In the genomic region with DNA sequence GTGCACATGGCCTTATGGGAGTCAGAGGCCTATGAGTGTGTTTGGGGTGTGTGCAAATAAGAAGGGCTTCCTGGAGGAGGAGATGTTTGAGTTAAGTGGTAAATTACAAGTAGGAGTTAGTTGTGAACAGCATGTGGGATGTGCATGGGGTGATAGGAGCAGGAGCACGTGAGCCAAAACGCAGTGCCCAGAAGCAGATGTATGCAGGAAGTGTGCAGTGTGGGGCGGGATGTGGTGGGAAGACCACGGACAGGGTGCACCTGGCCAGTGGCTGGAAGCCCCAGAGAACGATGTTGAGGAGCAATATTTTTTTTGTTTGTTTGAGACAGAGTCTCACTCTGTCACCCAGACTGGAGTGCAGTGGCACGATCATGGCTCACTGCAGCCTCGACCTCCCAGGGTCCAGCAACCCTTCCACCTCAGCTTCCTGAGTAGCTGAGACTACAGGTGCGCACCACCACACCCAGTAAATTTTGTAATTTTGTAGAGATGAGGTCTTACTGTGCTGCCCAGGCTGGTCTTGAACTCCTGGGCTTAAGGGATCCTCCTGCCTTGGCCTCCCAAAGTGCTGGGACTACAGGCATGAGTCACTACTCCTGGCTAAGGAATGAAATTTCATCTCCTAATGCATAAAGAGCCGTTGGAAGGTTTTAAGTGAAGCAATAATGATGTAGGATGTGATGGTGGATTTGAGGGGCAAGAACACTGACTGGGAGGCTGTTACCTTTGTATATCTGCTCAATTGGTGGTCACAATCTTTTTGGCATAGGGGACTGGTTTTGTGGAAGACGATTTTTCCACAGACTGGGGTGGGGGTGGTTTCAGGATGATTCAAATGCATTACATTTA, we compare ENCODE assay signal across 19 cellular contexts.
"Had no signal": no experiment of that assay in that cellular context is flagged by ENCODE, and none has a peak within 500 bp of the region (broad histone marks: within the 10 kb centered on the region; RNA-seq: fewer than 3 reads in every experiment).

No MANE protein-coding gene starts in this region.

- ATAC-seq: gastroesophageal sphincter, heart left ventricle, left cardiac atrium, right cardiac atrium, T-cell had no signal

- H3K36me3 Mint-ChIP-seq: T-cell had no signal

- H3K27me3 Mint-ChIP-seq: activated B cell treated with CpG ODN at 0.5 μM for 24 hours, T-cell had no signal

- H3K27ac Mint-ChIP-seq: activated B cell treated with CpG ODN at 0.5 μM for 24 hours; activated CD4-positive, alpha-beta memory T cell treated with anti-CD3 and anti-CD28 coated beads, Interleukin-2, amount 10 ng/mL, durations not matched to agents 7 days and 5 days; activated naive CD4-positive, alpha-beta T cell treated with anti-CD3 and anti-CD28 coated beads for 36 hours; activated T-cell treated with anti-CD3 and anti-CD28 coated beads, Interleukin-2, amount 50 U/mL, for 24 hours; activated T-helper 2 cell treated with anti-CD3 and anti-CD28 coated beads, Interferon-gamma antibody, Interleukin-2, Interleukin-4, amounts not matched to agents 10 μg/mL and 5 μg/mL and 100 μg/mL, durations not matched to agents 14 hours and 24 hours and 36 hours; T-cell had no signal

- DNase-seq: activated B cell treated with CpG ODN at 0.5 μM for 24 hours; activated CD4-positive, alpha-beta memory T cell treated with anti-CD3 and anti-CD28 coated beads, Interleukin-2, amount 10 ng/mL, durations not matched to agents 7 days and 5 days; activated CD4-positive, alpha-beta T cell treated with anti-CD3 and anti-CD28 coated beads for 48 hours; activated naive CD4-positive, alpha-beta T cell treated with anti-CD3 and anti-CD28 coated beads for 36 hours; activated T-cell treated with anti-CD3 and anti-CD28 coated beads, Interleukin-2, amount 50 U/mL, for 24 hours; cortex of kidney; heart left ventricle; islet precursor cell; left cardiac atrium; nucleus accumbens; right cardiac atrium; stimulated activated CD4-positive, alpha-beta T cell treated with anti-CD3 and anti-CD28 coated beads, Interleukin-4, amount 100 ng/mL, for 24 hours; stimulated activated naive CD4-positive, alpha-beta T cell treated with Interleukin-2 at 50 U/mL for 16 hours; T-helper 9 cell; upper lobe of left lung had no signal

- H3K4me3 Mint-ChIP-seq: activated B cell treated with CpG ODN at 0.5 μM for 24 hours; activated CD4-positive, alpha-beta memory T cell treated with anti-CD3 and anti-CD28 coated beads, Interleukin-2, amount 10 ng/mL, durations not matched to agents 7 days and 5 days; activated naive CD4-positive, alpha-beta T cell treated with anti-CD3 and anti-CD28 coated beads for 36 hours; activated T-cell treated with anti-CD3 and anti-CD28 coated beads, Interleukin-2, amount 50 U/mL, for 24 hours; nephron; T-cell had no signal

- H3K9me3 Mint-ChIP-seq: activated B cell treated with CpG ODN at 0.5 μM for 24 hours; activated CD4-positive, alpha-beta memory T cell treated with anti-CD3 and anti-CD28 coated beads, Interleukin-2, amount 10 ng/mL, durations not matched to agents 7 days and 5 days; activated naive CD4-positive, alpha-beta T cell treated with anti-CD3 and anti-CD28 coated beads for 36 hours; activated T-cell treated with anti-CD3 and anti-CD28 coated beads, Interleukin-2, amount 50 U/mL, for 24 hours; activated T-helper 2 cell treated with anti-CD3 and anti-CD28 coated beads, Interferon-gamma antibody, Interleukin-2, Interleukin-4, amounts not matched to agents 10 μg/mL and 5 μg/mL and 100 μg/mL, durations not matched to agents 14 hours and 24 hours and 36 hours; T-cell had no signal
